Comparison of ENCODE assay signal across 20 cellular contexts in genomic region chr2:74575320-74575719, GRCh38. TPM values are rescaled to one million over a fixed set of nuclear protein-coding genes. Genes with fewer than 3 reads are reported as not detected.
"Had no signal": no experiment of that assay in that cellular context is flagged by ENCODE, and none has a peak within 500 bp of the region (broad histone marks: within the 10 kb centered on the region; RNA-seq: fewer than 3 reads in every experiment).

No MANE protein-coding gene starts in this region.

- DNase-seq: activated CD4-positive, alpha-beta T cell treated with anti-CD3 and anti-CD28 coated beads for 4 hours; activated CD8-positive, alpha-beta memory T cell treated with anti-CD3 and anti-CD28 coated beads, Interleukin-2, amount 50 U/mL, for 4 hours; activated CD8-positive, alpha-beta T cell treated with anti-CD3 and anti-CD28 coated beads, Interleukin-2, amount 10 ng/mL, durations not matched to agents 7 days and 5 days; activated effector memory CD4-positive, alpha-beta T cell treated with anti-CD3 and anti-CD28 coated beads, Interleukin-2, amount 50 U/mL, for 16 hours; activated T-cell treated with anti-CD3 and anti-CD28 coated beads, Interleukin-2, amount 50 U/mL, for 48 hours; hippocampal formation; naive B cell; pancreas; spleen; stomach had no signal

- H3K4me1 ChIP-seq: neural progenitor cell, pancreas had no signal

- H3K36me3 ChIP-seq: cardiac muscle cell, neural progenitor cell, pancreas, spleen, stomach, thoracic aorta had no signal

- H3K9me3 Mint-ChIP-seq: neural progenitor cell, WTC11 had no signal

- H3K9me3 ChIP-seq: pancreas, spleen, stomach, thoracic aorta had no signal

- H3K27ac ChIP-seq: cardiac muscle cell, neural progenitor cell, pancreas, thoracic aorta had no signal

- H3K4me3 Mint-ChIP-seq: neural progenitor cell, WTC11 had no signal

- H3K4me3 ChIP-seq: cardiac muscle cell, neural progenitor cell, pancreas, spleen, stomach, thoracic aorta had no signal

- ATAC-seq: activated CD8-positive, alpha-beta T cell treated with anti-CD3 and anti-CD28 coated beads, Interleukin-2, amount 10 ng/mL, durations not matched to agents 7 days and 5 days; activated naive CD4-positive, alpha-beta T cell treated with anti-CD3 and anti-CD28 coated beads, Interleukin-2, amount 50 U/mL, for 72 hours; esophagus mucosa; left lobe of liver; sciatic nerve; WTC11 had no signal

- H3K27me3 ChIP-seq: neural progenitor cell, pancreas, spleen, stomach had no signal

- H3K36me3 Mint-ChIP-seq: naive B cell, neural progenitor cell, WTC11 had no signal

- H3K27ac Mint-ChIP-seq: activated CD8-positive, alpha-beta T cell treated with anti-CD3 and anti-CD28 coated beads, Interleukin-2, amount 10 ng/mL, durations not matched to agents 7 days and 5 days; activated naive CD4-positive, alpha-beta T cell treated with anti-CD3 and anti-CD28 coated beads, Interleukin-2, amount 50 U/mL, for 72 hours; neural progenitor cell; WTC11 had no signal

RNA-seq across cellular contexts. Expression of gene DQX1, which starts 49.3 kb away (rescaled TPM):
- total RNA-seq: fibroblast of villous mesenchyme, mononuclear cell, sciatic nerve had no signal
